ENCODE assay signal across 16 cellular contexts in the genomic region with DNA sequence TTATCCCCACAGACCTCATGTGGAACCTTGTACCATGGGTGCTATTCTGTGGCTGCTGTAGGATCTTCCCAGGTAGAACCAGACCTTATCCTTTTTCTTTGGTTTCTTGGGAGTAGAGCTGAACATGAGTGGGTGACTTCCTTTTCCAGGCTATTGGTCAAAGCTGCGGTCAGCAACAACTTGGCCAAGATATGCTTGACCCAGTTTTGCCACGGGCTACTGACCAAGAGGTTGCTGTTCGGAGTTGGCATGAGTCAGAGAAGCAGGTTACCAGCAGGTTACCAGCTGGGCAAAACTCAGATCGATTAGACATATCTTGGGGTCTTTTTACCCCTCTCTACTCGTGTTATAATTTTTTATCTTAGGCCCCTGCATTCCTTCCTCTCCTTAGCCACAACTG. TPM values are rescaled to one million over a fixed set of nuclear protein-coding genes. Genes with fewer than 3 reads are reported as not detected.
DNase-seq lines count a peak whose midpoint lies in the region; ATAC-seq, FAIRE-seq and TF ChIP-seq lines count a peak whose summit lies in the region.
"Had no signal": no experiment of that assay in that cellular context is flagged by ENCODE, and none has a peak within 500 bp of the region (broad histone marks: within the 10 kb centered on the region; RNA-seq: fewer than 3 reads in every experiment).

No MANE protein-coding gene starts in this region.

- CTCF ChIA-PET in GM12878 (lab: Yijun Ruan, JAX): no interaction called here

- H3K4me2 ChIP-seq in GM12878 (ENCODE audit: control insufficient read depth, insufficient read depth): no peak overlapping the region
- H3K4me2 ChIP-seq: SK-N-SH had no signal

- H3K9me3 ChIP-seq in GM12878 (replicated peaks; ENCODE audit: control insufficient read depth, insufficient read depth, low read length): no peaks in the 10 kb centered on the region
- H3K9me3 ChIP-seq in BE2C: no peaks in the 10 kb centered on the region
- H3K9me3 ChIP-seq: SK-N-SH had no signal

- TF ChIP-seq EP300 in GM12878 (IDR thresholded peaks at IDR 0.05; ENCODE audit: borderline replicate concordance in 1 of 2, control insufficient read depth in 1 of 2, low read depth in 2 of 2, low read length in 2 of 2): no peak

- H3K79me2 ChIP-seq in GM12878 (ENCODE audit: control insufficient read depth, insufficient read depth, low read length): no peaks in the 10 kb centered on the region

- no peaks in the 10 kb centered on the region for H3K36me3 Mint-ChIP-seq in IgD-negative memory B cell
- H3K36me3 Mint-ChIP-seq in nephron progenitor cell (ENCODE audit: low read depth): no peaks in the 10 kb centered on the region

- peak; percentile 60 for ATAC-seq in GM12878

- H3K4me3 ChIP-seq in GM12878 (no peak overlapping the region), BE2C (ENCODE audit: low read depth, low read length) (no peak overlapping the region)

- TF ChIP-seq CTCF in GM12878 (IDR thresholded peaks at IDR 0.05 in 2 of 3, conservative IDR thresholded peaks at IDR 0.05 in 1 of 3; ENCODE audit: control insufficient read depth in 2 of 3, extremely low read depth in 1 of 3, insufficient read depth in 1 of 3, low read depth in 3 of 3, low read length in 3 of 3): no peak
- no peak for TF ChIP-seq CTCF in nephron progenitor cell (IDR thresholded peaks at IDR 0.05)
- no peak for TF ChIP-seq CTCF in BE2C (IDR thresholded peaks at IDR 0.05; ENCODE audit: low read depth, low read length)

- no peaks in the 10 kb centered on the region for H4K20me1 ChIP-seq in GM12878 (ENCODE audit: control insufficient read depth, insufficient read depth)

- TF ChIP-seq POLR2A in GM12878 (IDR thresholded peaks at IDR 0.05; ENCODE audit: low read depth, low read length) (no peak), GM12891 (IDR thresholded peaks at IDR 0.05; ENCODE audit: low read depth, low read length) (no peak)

- intact Hi-C loops in GM12878 (cut with micrococcal nuclease; ENCODE audit: unreplicated experiment): no loop called here

- FAIRE-seq in GM12878 (lab: Jason Lieb, UNC) (no peak), GM12891 (lab: Jason Lieb, UNC) (no peak)
- FAIRE-seq: colon, frontal cortex had no signal

- in situ Hi-C loops in G401 (cut with HindIII; ENCODE audit: low sequenced_read_pairs) (no loop called here), GM12878 (cut with MboI) (no loop called here)

- H3K36me3 ChIP-seq in GM12878 (ENCODE audit: control insufficient read depth in 2 of 2, insufficient read depth in 2 of 2, low read length in 1 of 2): no peaks in the 10 kb centered on the region
- H3K36me3 ChIP-seq in BE2C: no peaks in the 10 kb centered on the region

- H3K4me1 ChIP-seq in GM12878 (ENCODE audit: control insufficient read depth, insufficient read depth, low read length): no peaks in the 10 kb centered on the region
- peaks cover 20% of the 10 kb centered on the region for H3K4me1 ChIP-seq in BE2C

- 6% methylated on average over 5 of the region's 5 CpGs for WGBS in GM12878 (ENCODE audit: insufficient coverage, insufficient replicate concordance, low lambda C conversion rate, missing lambda C conversion rate)

- no peak overlapping the region for H3K9ac ChIP-seq in GM12878 (ENCODE audit: control insufficient read depth, insufficient read depth, low read length)
- H3K9ac ChIP-seq: SK-N-SH had no signal

- peak; percentile 87 for DNase-seq in G401 (ENCODE audit: low spot score)
- no peak for DNase-seq in GM12878 (ENCODE audit: low read depth, low spot score)
- no peak for DNase-seq in nephron progenitor cell
- no peak for DNase-seq in GM12891 (ENCODE audit: insufficient read length, low spot score)
- no peak for DNase-seq in iPS-NIHi7 (ENCODE audit: extremely low spot score)
- no peak for DNase-seq in BE2C
- DNase-seq in NCI-H1105 (lab: John Stamatoyannopoulos, UW): no peak
- DNase-seq: activated CD4-positive, alpha-beta T cell treated with anti-CD3 and anti-CD28 coated beads, Interleukin-2, amount 50 U/mL, for 1 hour; activated gamma-delta T cell; NCI-H1092 treated with DMSO at 0.1 percent for 48 hours; occipital lobe; SK-N-SH; stimulated activated naive CD4-positive, alpha-beta T cell had no signal

- no peak overlapping the region for H3K27ac ChIP-seq in GM12878 (ENCODE audit: control insufficient read depth, insufficient read depth)

- RAD21 ChIA-PET in GM12878 (lab: Charles Lee; ENCODE audit: unreplicated experiment): no interaction called here

- no peak for TF ChIP-seq RAD21 in GM12878 (IDR thresholded peaks at IDR 0.05; ENCODE audit: insufficient read depth, low read depth, low read length)

- no TSS peak for BruUV-seq in GM12878 (replicated peaks; lab: Mats Ljungman, UMichigan)

- no peaks in the 10 kb centered on the region for H3K27me3 ChIP-seq in GM12878 (replicated peaks in 1 of 2; ENCODE audit: control insufficient read depth in 2 of 2, insufficient read depth in 2 of 2, low read length in 1 of 2)
- no peaks in the 10 kb centered on the region for H3K27me3 ChIP-seq in BE2C

- H2AFZ ChIP-seq in GM12878 (ENCODE audit: control insufficient read depth, low read depth, low read length): no peak overlapping the region

- no peaks in the 10 kb centered on the region for H3K9me3 Mint-ChIP-seq in IgD-negative memory B cell
- no peaks in the 10 kb centered on the region for H3K9me3 Mint-ChIP-seq in nephron progenitor cell

- SMC1A ChIA-PET in GM12878 (lab: Charles Lee; ENCODE audit: uncharacterized antibody, unreplicated experiment): interaction anchor here (1.1 to 1.3 kb wide), 3 partner anchors 15 to 775 kb away, joined by 3 to 4 read pairs (median 3); no protein-coding TSS in a partner anchor

- H3K27me3 Mint-ChIP-seq in IgD-negative memory B cell: no peaks in the 10 kb centered on the region
- no peaks in the 10 kb centered on the region for H3K27me3 Mint-ChIP-seq in nephron progenitor cell (ENCODE audit: low read depth, poor library complexity)

- H3K27ac Mint-ChIP-seq in IgD-negative memory B cell: peak overlapping the region in 2 of 3 donors; percentile 3 to 31
- peak overlapping the region; percentile 73 for H3K27ac Mint-ChIP-seq in nephron progenitor cell

- H3K4me3 Mint-ChIP-seq in IgD-negative memory B cell: peak overlapping the region in 2 of 4 donors; percentile 7 to 76
- no peak overlapping the region for H3K4me3 Mint-ChIP-seq in nephron progenitor cell

- POLR2A ChIA-PET in GM12878 (lab: Charles Lee): no interaction called here

- H3K4me1 Mint-ChIP-seq in IgD-negative memory B cell: peaks cover 14 to 28% (median 15%) of the 10 kb centered on the region in 3 donors
- peaks cover 7% of the 10 kb centered on the region for H3K4me1 Mint-ChIP-seq in nephron progenitor cell

TF ChIP-seq in GM12878, 131 proteins besides CTCF, POLR2A, EP300 and RAD21 (continues in another document):
- TF ChIP-seq, protein P1, sequence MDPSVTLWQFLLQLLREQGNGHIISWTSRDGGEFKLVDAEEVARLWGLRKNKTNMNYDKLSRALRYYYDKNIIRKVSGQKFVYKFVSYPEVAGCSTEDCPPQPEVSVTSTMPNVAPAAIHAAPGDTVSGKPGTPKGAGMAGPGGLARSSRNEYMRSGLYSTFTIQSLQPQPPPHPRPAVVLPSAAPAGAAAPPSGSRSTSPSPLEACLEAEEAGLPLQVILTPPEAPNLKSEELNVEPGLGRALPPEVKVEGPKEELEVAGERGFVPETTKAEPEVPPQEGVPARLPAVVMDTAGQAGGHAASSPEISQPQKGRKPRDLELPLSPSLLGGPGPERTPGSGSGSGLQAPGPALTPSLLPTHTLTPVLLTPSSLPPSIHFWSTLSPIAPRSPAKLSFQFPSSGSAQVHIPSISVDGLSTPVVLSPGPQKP (IDR thresholded peaks at IDR 0.05; ENCODE audit: low read depth, low read length): no peak
- TF ChIP-seq SMAD1 (IDR thresholded peaks at IDR 0.05; ENCODE audit: low read depth, partially characterized antibody) (no peak), MTA3 (IDR thresholded peaks at IDR 0.05; ENCODE audit: borderline replicate concordance, low read length) (no peak), NBN (IDR thresholded peaks at IDR 0.05) (no peak)

TF ChIP-seq in GM12891, 5 proteins besides CTCF, POLR2A, EP300 and RAD21:
- no peak for TF ChIP-seq PAX5 (IDR thresholded peaks at IDR 0.05; ENCODE audit: insufficient read depth, low read length, severe bottlenecking)
- no peak for TF ChIP-seq POU2F2 (IDR thresholded peaks at IDR 0.05; ENCODE audit: low read depth, low read length)
- no peak for TF ChIP-seq SPI1 (IDR thresholded peaks at IDR 0.05; ENCODE audit: low read depth, low read length)
- no peak for TF ChIP-seq TAF1 (IDR thresholded peaks at IDR 0.05; ENCODE audit: low read depth, low read length)
- no peak for TF ChIP-seq POLR2AphosphoS5 (IDR thresholded peaks at IDR 0.05; ENCODE audit: low read depth, low read length)

RNA-seq across cellular contexts. Expression of a gene that starts 36.7 kb away (rescaled TPM):
- 1.5 and 5.6 TPM in 2 replicates for total RNA-seq in G401 (2014; rRNA removed; shearing (Covaris generic))
- polyA plus RNA-seq in IgD-negative memory B cell: 81.2 TPM
- 2.3 and 2.9 TPM in 2 replicates for total RNA-seq in GM12878 (2013; cell fraction: nucleolus; rRNA removed)
- 0.90 and 2.9 TPM in 2 replicates for total RNA-seq in GM12878 (2014; rRNA removed)
- 1.3 and 1.7 TPM in 2 replicates for total RNA-seq in GM12878 (2014; rRNA removed; fragmentation: Illumina TruSeq; extraction: Trizol)
- total RNA-seq in GM12878 (2021): 0.92 and 1.9 TPM in 2 replicates
- 2.9 TPM for polyA plus RNA-seq in GM12878 (2011; ENCODE audit: low read depth)
- 12.8 and 15.6 TPM in 2 replicates for polyA plus RNA-seq in GM12878 (2011; rRNA removed)
- 7.0 and 8.4 TPM in 2 replicates for polyA plus RNA-seq in GM12878 (2011; cell fraction: cytosol; rRNA removed)
- polyA plus RNA-seq in GM12878 (2011; cell fraction: nucleus; rRNA removed): 11.0 and 11.6 TPM in 2 replicates
- polyA plus RNA-seq in GM12878 (2012): 4.5 and 5.7 TPM in 2 replicates
- polyA plus RNA-seq in GM12878 (2014; fragmentation: Illumina TruSeq; extraction: Trizol): 0.93 and 1.6 TPM in 2 replicates
- polyA plus RNA-seq in GM12878 (2014; fragmentation: Nextera tagmentation; extraction: Ambion mirVana): under 1 TPM; 0.73 to 0.74 TPM
- polyA plus RNA-seq in GM12878 (2014; rRNA removed): 0.72 and 1.0 TPM in 2 replicates
- 1 to 10 TPM in 1 of 2 experiments, under 1 TPM in 1; 0.88 to 1.3 TPM for polyA plus RNA-seq in GM12878 (2016; fragmentation: Nextera tagmentation; extraction: Ambion mirVana)
- polyA minus RNA-seq in GM12878 (2011; rRNA and poly(A)+ RNA removed): 33.5 and 53.8 TPM in 2 replicates
- 9.0 and 10.8 TPM in 2 replicates for polyA minus RNA-seq in GM12878 (2011; cell fraction: cytosol; rRNA and poly(A)+ RNA removed)
- polyA minus RNA-seq in GM12878 (2011; cell fraction: nucleus; rRNA and poly(A)+ RNA removed): 46.3 and 61.4 TPM in 2 replicates
- 5.8 TPM for polyA plus RNA-seq in GM12891 (2012; ENCODE audit: low read depth, missing spikeins)
- 20.5 TPM for polyA plus RNA-seq in BE2C (2012; ENCODE audit: insufficient read depth, insufficient read length, low read depth)
